22 cellular contexts compared by ENCODE assay signal in the genomic region with DNA sequence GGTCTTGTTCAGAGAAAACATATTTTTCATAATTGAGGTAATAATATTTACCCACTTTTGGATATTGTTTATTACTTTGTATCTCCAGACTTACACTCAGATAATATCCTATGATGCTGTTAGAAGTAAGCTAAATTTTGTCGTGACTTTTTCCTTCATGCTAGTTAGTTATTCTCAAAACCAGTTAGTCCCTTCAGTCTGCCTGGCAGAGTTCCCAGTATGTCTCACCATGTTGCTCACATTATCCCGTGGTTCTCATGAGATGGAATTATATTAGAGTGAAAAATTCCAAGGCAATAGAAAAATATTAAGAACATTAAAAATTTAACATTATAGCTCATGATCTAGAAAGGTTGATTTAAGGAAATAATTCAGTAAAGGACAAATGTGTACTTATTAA.
DNase-seq lines count a peak whose midpoint lies in the region; ATAC-seq and TF ChIP-seq lines count a peak whose summit lies in the region.
"Had no signal": no experiment of that assay in that cellular context is flagged by ENCODE, and none has a peak within 500 bp of the region (broad histone marks: within the 10 kb centered on the region; RNA-seq: fewer than 3 reads in every experiment).

No MANE protein-coding gene starts in this region.

- DNase-seq in AG08396 (ENCODE audit: low spot score) (peak; percentile 8), MG63 (peak; percentile 23), chondrocyte (ENCODE audit: low spot score) (no peak), kidney glomerular epithelial cell (lab: John Stamatoyannopoulos, UW) (peak; percentile 29), C1 segment of cervical spinal cord (lab: John Stamatoyannopoulos, UW) (no peak), coronary artery (ENCODE audit: low spot score) (no peak)
- no peak for DNase-seq in activated CD8-positive, alpha-beta memory T cell treated with anti-CD3 and anti-CD28 coated beads, Interleukin-2, amount 50 U/mL, for 4 hours
- DNase-seq: activated CD4-positive, CD25-positive, alpha-beta regulatory T cell treated with anti-CD3 and anti-CD28 coated beads, Interleukin-2, amount 50 U/mL, for 72 hours; activated naive CD8-positive, alpha-beta T cell treated with anti-CD3 and anti-CD28 coated beads for 36 hours; BE2C; caudate nucleus; effector CD8-positive, alpha-beta T cell; foreskin melanocyte; KG1; NCI-H526; nucleus accumbens; sigmoid colon; stomach had no signal

- no peak for ATAC-seq in GM21786 (IDR thresholded peaks at IDR 0.05; ENCODE audit: unreplicated experiment)
- ATAC-seq: left lobe of liver had no signal

- H3K4me3 ChIP-seq in MG63 (no peak overlapping the region), coronary artery (no peak overlapping the region)
- H3K4me3 ChIP-seq: sigmoid colon, SJCRH30, stomach had no signal

- no peak overlapping the region for H3K27ac ChIP-seq in coronary artery
- H3K27ac ChIP-seq: sigmoid colon, SJCRH30, stomach had no signal

- H3K4me3 Mint-ChIP-seq in chondrocyte (ENCODE audit: unreplicated experiment) = no peak overlapping the region
- H3K4me3 Mint-ChIP-seq: activated naive CD8-positive, alpha-beta T cell treated with anti-CD3 and anti-CD28 coated beads for 36 hours; activated T-helper 1 cell treated with anti-CD3 and anti-CD28 coated beads, Interleukin-12 subunit alpha, Interleukin-12 subunit beta, Interleukin-2, Interleukin-4 antibody, amounts not matched to agents 30 ng/mL and 10 ng/mL and 1 ng/mL, durations not matched to agents 14 hours and 24 hours and 36 hours had no signal

- H3K9me3 Mint-ChIP-seq in chondrocyte (ENCODE audit: low read depth) = peaks cover 4% of the 10 kb centered on the region
- H3K9me3 Mint-ChIP-seq: activated naive CD8-positive, alpha-beta T cell treated with anti-CD3 and anti-CD28 coated beads for 36 hours; activated T-helper 1 cell treated with anti-CD3 and anti-CD28 coated beads, Interleukin-12 subunit alpha, Interleukin-12 subunit beta, Interleukin-2, Interleukin-4 antibody, amounts not matched to agents 30 ng/mL and 10 ng/mL and 1 ng/mL, durations not matched to agents 14 hours and 24 hours and 36 hours had no signal

- H3K27me3 Mint-ChIP-seq in chondrocyte (ENCODE audit: low read depth) = peaks cover 6% of the 10 kb centered on the region
- H3K27me3 Mint-ChIP-seq: activated naive CD8-positive, alpha-beta T cell treated with anti-CD3 and anti-CD28 coated beads for 36 hours had no signal

- no peaks in the 10 kb centered on the region for H3K27me3 ChIP-seq in MG63
- H3K27me3 ChIP-seq: BE2C, sigmoid colon, SJCRH30, stomach had no signal

- peak overlapping the region; percentile 46 for H3K27ac Mint-ChIP-seq in chondrocyte (ENCODE audit: unreplicated experiment)
- H3K27ac Mint-ChIP-seq: activated naive CD8-positive, alpha-beta T cell treated with anti-CD3 and anti-CD28 coated beads for 36 hours; activated T-helper 1 cell treated with anti-CD3 and anti-CD28 coated beads, Interleukin-12 subunit alpha, Interleukin-12 subunit beta, Interleukin-2, Interleukin-4 antibody, amounts not matched to agents 30 ng/mL and 10 ng/mL and 1 ng/mL, durations not matched to agents 14 hours and 24 hours and 36 hours had no signal

- H3K4me1 Mint-ChIP-seq in chondrocyte (ENCODE audit: low read depth) = peaks cover 17% of the 10 kb centered on the region
- H3K4me1 Mint-ChIP-seq: activated naive CD8-positive, alpha-beta T cell treated with anti-CD3 and anti-CD28 coated beads for 36 hours had no signal

- no peaks in the 10 kb centered on the region for H3K36me3 ChIP-seq in MG63
- H3K36me3 ChIP-seq: BE2C, sigmoid colon, SJCRH30, stomach had no signal

- no peaks in the 10 kb centered on the region for H3K36me3 Mint-ChIP-seq in chondrocyte (ENCODE audit: low read depth)
- H3K36me3 Mint-ChIP-seq: activated naive CD8-positive, alpha-beta T cell treated with anti-CD3 and anti-CD28 coated beads for 36 hours had no signal

- H3K9me3 ChIP-seq in MG63 = no peaks in the 10 kb centered on the region; the same call in 1 of the 2 replicates
- H3K9me3 ChIP-seq: BE2C, sigmoid colon, SJCRH30, stomach had no signal

- TF ChIP-seq CTCF in chondrocyte (IDR thresholded peaks at IDR 0.05) (no peak), coronary artery (IDR thresholded peaks at IDR 0.05) (no peak)

Comparison
In these comparisons a context has a peak if more than half of its experiments do, and no peak if none do; other contexts are left out.
1. DNase-seq: peak in AG08396 (single experiment), MG63 (single experiment) and kidney glomerular epithelial cell (single experiment); none in chondrocyte (single experiment), activated CD8-positive, alpha-beta memory T cell treated with anti-CD3 and anti-CD28 coated beads, Interleukin-2, amount 50 U/mL, for 4 hours (single experiment), C1 segment of cervical spinal cord (0 of 14) and coronary artery (single experiment).